23 cellular contexts compared by ENCODE assay signal in genomic region chr10:97150191-97150590, GRCh38. TPM values are rescaled to one million over a fixed set of nuclear protein-coding genes. Genes with fewer than 3 reads are reported as not detected.
"Had no signal": no experiment of that assay in that cellular context is flagged by ENCODE, and none has a peak within 500 bp of the region (broad histone marks: within the 10 kb centered on the region; RNA-seq: fewer than 3 reads in every experiment).

No MANE protein-coding gene starts in this region.

- H3K27me3 ChIP-seq: right atrium auricular region had no signal

- H3K4me3 ChIP-seq: coronary artery, esophagus squamous epithelium, right atrium auricular region, skin epidermis, stomach had no signal

- H3K4me1 Mint-ChIP-seq: activated naive CD4-positive, alpha-beta T cell treated with anti-CD3 and anti-CD28 coated beads, Interleukin-2, amount 10 ng/mL, durations not matched to agents 7 days and 5 days; activated naive CD8-positive, alpha-beta T cell treated with anti-CD3 and anti-CD28 coated beads, Interleukin-2, amount 50 U/mL, for 24 hours; naive thymus-derived CD4-positive, alpha-beta T cell had no signal

- H3K27ac ChIP-seq: coronary artery, esophagus squamous epithelium, right atrium auricular region, skin epidermis, stomach had no signal

- H3K36me3 Mint-ChIP-seq: activated naive CD4-positive, alpha-beta T cell treated with anti-CD3 and anti-CD28 coated beads, Interleukin-2, amount 10 ng/mL, durations not matched to agents 7 days and 5 days; naive thymus-derived CD4-positive, alpha-beta T cell had no signal

- H3K4me3 Mint-ChIP-seq: activated CD8-positive, alpha-beta T cell treated with anti-CD3 and anti-CD28 coated beads, Interleukin-2, amount 10 ng/mL, durations not matched to agents 7 days and 5 days; activated naive CD4-positive, alpha-beta T cell treated with anti-CD3 and anti-CD28 coated beads, Interleukin-2, amount 10 ng/mL, durations not matched to agents 7 days and 5 days; activated naive CD8-positive, alpha-beta T cell treated with anti-CD3 and anti-CD28 coated beads, Interleukin-2, amount 50 U/mL, for 24 hours; activated T-cell treated with anti-CD3 and anti-CD28 coated beads, Interleukin-2, amount 50 U/mL, for 24 hours; naive thymus-derived CD4-positive, alpha-beta T cell had no signal

- H3K36me3 ChIP-seq: esophagus squamous epithelium, right atrium auricular region, stomach had no signal

- DNase-seq: activated CD4-positive, alpha-beta T cell treated with anti-CD3 and anti-CD28 coated beads for 48 hours; activated CD4-positive, CD25-positive, alpha-beta regulatory T cell; activated CD8-positive, alpha-beta T cell treated with anti-CD3 and anti-CD28 coated beads, Interleukin-2, amount 10 ng/mL, durations not matched to agents 7 days and 5 days; activated naive CD4-positive, alpha-beta T cell treated with anti-CD3 and anti-CD28 coated beads, Interleukin-2, amount 10 ng/mL, durations not matched to agents 7 days and 5 days; activated naive CD8-positive, alpha-beta T cell treated with anti-CD3 and anti-CD28 coated beads, Interleukin-2, amount 50 U/mL, for 24 hours; activated T-cell treated with anti-CD3 and anti-CD28 coated beads, Interleukin-2, amount 50 U/mL, for 24 hours; aorta; effector CD8-positive, alpha-beta T cell; esophagus squamous epithelium; mesenchymal stem cell; naive thymus-derived CD4-positive, alpha-beta T cell; occipital lobe; stimulated activated CD4-positive, alpha-beta T cell treated with anti-CD3 and anti-CD28 coated beads, Interleukin-2, amount 100 ng/mL, for 48 hours; stomach; T-helper 1 cell; T-helper 9 cell; trophoblast cell had no signal

- H3K9me3 ChIP-seq: esophagus squamous epithelium, right atrium auricular region, stomach had no signal

- H3K9me3 Mint-ChIP-seq: activated naive CD4-positive, alpha-beta T cell treated with anti-CD3 and anti-CD28 coated beads, Interleukin-2, amount 10 ng/mL, durations not matched to agents 7 days and 5 days; activated naive CD8-positive, alpha-beta T cell treated with anti-CD3 and anti-CD28 coated beads, Interleukin-2, amount 50 U/mL, for 24 hours; activated T-cell treated with anti-CD3 and anti-CD28 coated beads, Interleukin-2, amount 50 U/mL, for 24 hours; activated T-helper 2 cell treated with anti-CD3 and anti-CD28 coated beads, Interferon-gamma antibody, Interleukin-2, Interleukin-4, amounts not matched to agents 10 μg/mL and 5 μg/mL and 100 μg/mL, durations not matched to agents 14 hours and 24 hours and 36 hours; naive thymus-derived CD4-positive, alpha-beta T cell had no signal

- H3K4me1 ChIP-seq: esophagus squamous epithelium, right atrium auricular region, stomach had no signal

- H3K27ac Mint-ChIP-seq: activated CD8-positive, alpha-beta T cell treated with anti-CD3 and anti-CD28 coated beads, Interleukin-2, amount 10 ng/mL, durations not matched to agents 7 days and 5 days; activated naive CD4-positive, alpha-beta T cell treated with anti-CD3 and anti-CD28 coated beads, Interleukin-2, amount 10 ng/mL, durations not matched to agents 7 days and 5 days; activated naive CD8-positive, alpha-beta T cell treated with anti-CD3 and anti-CD28 coated beads, Interleukin-2, amount 50 U/mL, for 24 hours; activated T-cell treated with anti-CD3 and anti-CD28 coated beads, Interleukin-2, amount 50 U/mL, for 24 hours; activated T-helper 2 cell treated with anti-CD3 and anti-CD28 coated beads, Interferon-gamma antibody, Interleukin-2, Interleukin-4, amounts not matched to agents 10 μg/mL and 5 μg/mL and 100 μg/mL, durations not matched to agents 14 hours and 24 hours and 36 hours; naive thymus-derived CD4-positive, alpha-beta T cell had no signal

- H3K27me3 Mint-ChIP-seq: naive thymus-derived CD4-positive, alpha-beta T cell; progenitor cell of endocrine pancreas had no signal

RNA-seq across cellular contexts. Expression of gene SLIT1, which starts 35.6 kb away (rescaled TPM):
- total RNA-seq: esophagus squamous epithelium, lower leg skin, right atrium auricular region had no signal
- polyA plus RNA-seq: naive thymus-derived CD4-positive, alpha-beta T cell had no signal
